ENCODE assay signal across 12 cellular contexts in genomic region chr5:139395844-139396640, GRCh38. TPM values are rescaled to one million over a fixed set of nuclear protein-coding genes. Genes with fewer than 3 reads are reported as not detected.
DNase-seq lines count a peak whose midpoint lies in the region; ATAC-seq and TF ChIP-seq lines count a peak whose summit lies in the region.
"Had no signal": no experiment of that assay in that cellular context is flagged by ENCODE, and none has a peak within 500 bp of the region (broad histone marks: within the 10 kb centered on the region; RNA-seq: fewer than 3 reads in every experiment).

No MANE protein-coding gene starts in this region.

- 69 to 79% methylated on average over 2 to 3 of the region's 8 CpGs for WGBS in esophagus squamous epithelium, 2 donors
- 83 to 91% methylated on average over 5 to 7 of the region's 8 CpGs for WGBS in body of pancreas, 2 donors

- POLR2A ChIA-PET in AG04450 (lab: Yijun Ruan, JAX): no interaction called here

- CTCF ChIA-PET in AG04450 (lab: Charles Lee): no interaction called here

- TF ChIP-seq POLR2A in esophagus squamous epithelium (IDR thresholded peaks at IDR 0.05) (no peak), body of pancreas (IDR thresholded peaks at IDR 0.05) (no peak)

- H3K27ac ChIP-seq in AG04450 (ENCODE audit: low read depth, low read length) (no peak overlapping the region), SJCRH30 (peak overlapping the region; percentile 37), esophagus squamous epithelium (peak overlapping the region in 1 of 4 donors; percentile 81), body of pancreas (no peak overlapping the region)

- ATAC-seq in left ventricle myocardium superior: peak; percentile 24
- ATAC-seq in HG03354 (IDR thresholded peaks at IDR 0.05; ENCODE audit: poor library complexity, severe bottlenecking, unreplicated experiment): no peak
- ATAC-seq in body of pancreas: no peak
- no peak for ATAC-seq in HG02642 (IDR thresholded peaks at IDR 0.05; ENCODE audit: poor library complexity, unreplicated experiment)

- H3K27me3 ChIP-seq in AG04450 (ENCODE audit: control insufficient read depth, insufficient read depth, low read length): peaks cover 18% of the 10 kb centered on the region
- H3K27me3 ChIP-seq in SJCRH30: no peaks in the 10 kb centered on the region
- peaks cover 0 to 38% (median 0%) of the 10 kb centered on the region in 4 donors for H3K27me3 ChIP-seq in esophagus squamous epithelium
- H3K27me3 ChIP-seq in body of pancreas: peaks cover 0 to 11% of the 10 kb centered on the region in 2 donors

- H3K4me3 ChIP-seq in AG04450 (ENCODE audit: low read depth, low read length): no peak overlapping the region
- H3K4me3 ChIP-seq in SJCRH30: no peak overlapping the region
- no peak overlapping the region for H3K4me3 ChIP-seq in esophagus squamous epithelium
- H3K4me3 ChIP-seq in body of pancreas: no peak overlapping the region

- no peak for DNase-seq in AG04450 (ENCODE audit: low read depth, low spot score)
- DNase-seq in SJCRH30: peak; percentile 81 to 84
- peak; percentile 47 for DNase-seq in left ventricle myocardium superior
- no peak for DNase-seq in esophagus squamous epithelium (lab: John Stamatoyannopoulos, UW)
- no peak for DNase-seq in body of pancreas
- DNase-seq: glutamatergic neuron, NCI-H524 had no signal

- H3K9me3 ChIP-seq in AG04450 (ENCODE audit: control insufficient read depth, insufficient read depth, low read length) (peaks cover 14% of the 10 kb centered on the region), SJCRH30 (replicated peaks) (0 out of 2 replicates have a peak, but pooled peaks cover 3% of the 10 kb centered on the region), esophagus squamous epithelium (no peaks in the 10 kb centered on the region), body of pancreas (no peaks in the 10 kb centered on the region)

- H3K36me3 ChIP-seq in SJCRH30 (no peaks in the 10 kb centered on the region), esophagus squamous epithelium (no peaks in the 10 kb centered on the region), body of pancreas (replicated peaks in 1 of 2; ENCODE audit: insufficient read depth in 1 of 2, low read depth in 2 of 2) (no peaks in the 10 kb centered on the region)

- intact Hi-C loops in left ventricle myocardium superior (cut with micrococcal nuclease) (no loop called here), esophagus squamous epithelium (cut with DNase I) (no loop called here), body of pancreas (cut with DNase I) (no loop called here)

- H3K4me1 ChIP-seq in SJCRH30 (peaks cover 14% of the 10 kb centered on the region), esophagus squamous epithelium (peaks cover 29 to 58% (median 45%) of the 10 kb centered on the region in 3 donors), body of pancreas (peaks cover 30% of the 10 kb centered on the region)

- TF ChIP-seq CTCF in AG04450 (IDR thresholded peaks at IDR 0.05; ENCODE audit: low read depth, low read length): 0 out of 2 replicates have a peak, but pooled peaks have one; percentile 6
- peak; percentile 12; the same call in 1 of the 3 replicates for TF ChIP-seq CTCF in GM12872 (IDR thresholded peaks at IDR 0.05; ENCODE audit: insufficient read depth, low read depth, low read length)
- no peak for TF ChIP-seq CTCF in esophagus squamous epithelium (IDR thresholded peaks at IDR 0.05)
- TF ChIP-seq CTCF in body of pancreas (IDR thresholded peaks at IDR 0.05): no peak

RNA-seq across cellular contexts. Expression of gene PROB1, which starts 1.1 kb away (rescaled TPM):
- 0.19 and 0.25 TPM in 2 replicates for polyA plus RNA-seq in AG04450 (2011; rRNA removed)
- polyA minus RNA-seq in AG04450 (2011; rRNA and poly(A)+ RNA removed): 0.37 and 0.61 TPM in 2 replicates
- 0.38 and 0.59 TPM in 2 replicates for total RNA-seq in SJCRH30 (2014; rRNA removed; shearing (Covaris generic))
- total RNA-seq in left ventricle myocardium superior (56.5 TPM), esophagus squamous epithelium (1 to 10 TPM in 3 of 4 donors, under 1 TPM in 1; 0.95 to 1.8 (median 1.0) TPM), body of pancreas (1 to 10 TPM in 1 of 2 donors, under 1 TPM in 1; 0.52 to 1.3 TPM)

RNA-seq across cellular contexts. Expression of gene MZB1, which starts 6.3 kb away (rescaled TPM):
- not detected in 2 replicates for polyA plus RNA-seq in AG04450 (2011; rRNA removed)
- 0.28 TPM in 1 of 2 replicates, not detected in the other for polyA minus RNA-seq in AG04450 (2011; rRNA and poly(A)+ RNA removed)
- total RNA-seq in SJCRH30 (2014; rRNA removed; shearing (Covaris generic)): 0.24 TPM in 1 of 2 replicates, not detected in the other
- total RNA-seq in left ventricle myocardium superior (1.6 TPM), esophagus squamous epithelium (10 to 100 TPM in 1 of 4 donors, 1 to 10 TPM in 1, under 1 TPM in 2; 0.49 to 11.0 (median 2.0) TPM), body of pancreas (10 to 100 TPM in 1 of 2 donors, not detected in 1; 12.2 TPM)

RNA-seq across cellular contexts. Expression of gene SPATA24, which starts 7.8 kb away (rescaled TPM):
- polyA plus RNA-seq in AG04450 (2011; rRNA removed): 3.5 and 3.9 TPM in 2 replicates
- 2.6 and 3.3 TPM in 2 replicates for polyA minus RNA-seq in AG04450 (2011; rRNA and poly(A)+ RNA removed)
- total RNA-seq in SJCRH30 (2014; rRNA removed; shearing (Covaris generic)): 8.2 and 8.8 TPM in 2 replicates
- total RNA-seq in left ventricle myocardium superior (17.3 TPM), esophagus squamous epithelium (1 to 10 TPM; 1.5 to 5.9 (median 5.5) TPM), body of pancreas (10 to 100 TPM in 1 of 2 donors, not detected in 1; 18.9 TPM)

RNA-seq across cellular contexts. Expression of gene SLC23A1, which starts 12.9 kb away (rescaled TPM):
- 0.10 TPM in 1 of 2 replicates, not detected in the other for polyA plus RNA-seq in AG04450 (2011; rRNA removed)
- polyA minus RNA-seq in AG04450 (2011; rRNA and poly(A)+ RNA removed): 0.35 TPM in 1 of 2 replicates, not detected in the other
- total RNA-seq in SJCRH30 (2014; rRNA removed; shearing (Covaris generic)): not detected in 2 replicates
- total RNA-seq in left ventricle myocardium superior (not detected), esophagus squamous epithelium (1 to 10 TPM in 1 of 4 donors, not detected in 3; 6.4 TPM), body of pancreas (under 1 TPM; 0.66 to 0.78 TPM)
- total RNA-seq: mesenteric fat pad, urinary bladder had no signal
- polyA plus RNA-seq: urinary bladder had no signal

RNA-seq across cellular contexts. Expression of gene DNAJC18, which starts 43.3 kb away (rescaled TPM):
- 12.7 and 17.7 TPM in 2 replicates for polyA plus RNA-seq in AG04450 (2011; rRNA removed)
- polyA minus RNA-seq in AG04450 (2011; rRNA and poly(A)+ RNA removed): 9.1 and 9.9 TPM in 2 replicates
- total RNA-seq in SJCRH30 (2014; rRNA removed; shearing (Covaris generic)): 19.7 and 19.8 TPM in 2 replicates
- total RNA-seq in left ventricle myocardium superior (10.5 TPM), esophagus squamous epithelium (1 to 10 TPM in 3 of 4 donors, under 1 TPM in 1; 0.53 to 6.9 (median 3.9) TPM), body of pancreas (1 to 10 TPM; 1.6 to 3.0 TPM)

Comparison
In these comparisons a context has a peak if more than half of its experiments do, and no peak if none do; other contexts are left out.
1. DNase-seq: peak in SJCRH30 (2 of 2) and left ventricle myocardium superior (single experiment); none in AG04450 (single experiment), esophagus squamous epithelium (single experiment) and body of pancreas (0 of 4).
2. CTCF ChIP-seq: peak in AG04450 (single experiment) and GM12872 (single experiment); none in esophagus squamous epithelium (0 of 6) and body of pancreas (0 of 7).
3. RNA of gene PROB1, which starts 1.1 kb away (total RNA-seq): 56.5 TPM in left ventricle myocardium superior (single experiment); 0.52 to 1.3 TPM in body of pancreas, 0.95 to 1.8 TPM in esophagus squamous epithelium and 0.38 to 0.59 TPM in SJCRH30; every median in the first group is over 10 times any median in the second.